Comparison of ENCODE assay signal across 24 cellular contexts in genomic region chr9:34518110-34518616, GRCh38. TPM values are rescaled to one million over a fixed set of nuclear protein-coding genes. Genes with fewer than 3 reads are reported as not detected.
DNase-seq lines count a peak whose midpoint lies in the region; ATAC-seq and TF ChIP-seq lines count a peak whose summit lies in the region.
"Had no signal": no experiment of that assay in that cellular context is flagged by ENCODE, and none has a peak within 500 bp of the region (broad histone marks: within the 10 kb centered on the region; RNA-seq: fewer than 3 reads in every experiment).

No MANE protein-coding gene starts in this region.

- H3K27me3 ChIP-seq in endodermal cell (ENCODE audit: control insufficient read depth, insufficient read depth, low read length, poor library complexity, severe bottlenecking): peaks cover 24% of the 10 kb centered on the region

- no peaks in the 10 kb centered on the region for H3K9me3 ChIP-seq in endodermal cell (ENCODE audit: control insufficient read depth, low read length)
- H3K9me3 ChIP-seq: SJSA1 had no signal

- no peaks in the 10 kb centered on the region for H3K36me3 ChIP-seq in endodermal cell (ENCODE audit: control insufficient read depth, insufficient read depth, low read length)
- H3K36me3 ChIP-seq: SJSA1 had no signal

- H3K4me1 ChIP-seq in endodermal cell (ENCODE audit: control insufficient read depth, insufficient read depth, low read length): peaks cover 5% of the 10 kb centered on the region
- H3K4me1 ChIP-seq: SJSA1 had no signal

- 89 to 97% methylated on average over 5 to 6 of the region's 6 CpGs for WGBS in endodermal cell (ENCODE audit: insufficient coverage in 1 of 2, insufficient read length in 1 of 2), 2 experiments

- H3K4me1 Mint-ChIP-seq in chondrocyte (ENCODE audit: low read depth) (peaks cover 7% of the 10 kb centered on the region), endodermal cell (peaks cover 13% of the 10 kb centered on the region)
- peaks cover 9 to 13% of the 10 kb centered on the region in 2 donors for H3K4me1 Mint-ChIP-seq in stimulated activated naive B cell treated with anti-CD40 and anti-IgM and Interleukin-4, amounts not matched to agents 10 μg/mL and 1 μg/mL and 100 μg/mL, for 72 hours

- no peak overlapping the region for H3K9ac ChIP-seq in endodermal cell (ENCODE audit: extremely low read depth, low read length, poor library complexity, severe bottlenecking)

- H3K4me3 Mint-ChIP-seq in chondrocyte (ENCODE audit: unreplicated experiment) (no peak overlapping the region), endodermal cell (no peak overlapping the region)
- H3K4me3 Mint-ChIP-seq in stimulated activated naive B cell treated with anti-CD40 and anti-IgM and Interleukin-4, amounts not matched to agents 10 μg/mL and 1 μg/mL and 100 μg/mL, for 72 hours: no peak overlapping the region

- DNase-seq in NCI-H82 (lab: John Stamatoyannopoulos, UW) (peak; percentile 9), NCI-H82 treated with DMSO at 0.1 percent for 48 hours (lab: John Stamatoyannopoulos, UW; ENCODE audit: unreplicated experiment) (no peak), chondrocyte (ENCODE audit: low spot score) (peak; percentile 73), myocyte (ENCODE audit: low read depth) (peak; percentile 76), substantia nigra (lab: John Stamatoyannopoulos, UW) (no peak), endodermal cell (no peak), inferior parietal cortex (ENCODE audit: extremely low spot score) (no peak)
- no peak for DNase-seq in stimulated activated naive B cell treated with anti-CD40 and anti-IgM and Interleukin-4, amounts not matched to agents 10 μg/mL and 1 μg/mL and 100 μg/mL, for 72 hours
- DNase-seq: EL; GF-D8; GOT3; HCEC 1CT; Kasumi-1; NCI-H1417; NCI-H1694 treated with DMSO at 0.1 percent for 48 hours; NCI-H2081 treated with DMSO at 0.1 percent for 48 hours; NCI-H2171 treated with DMSO at 0.1 percent for 48 hours; NCI-H69; NK-92 treated with Interleukin-12 subunit alpha and Interleukin-12 subunit beta, amount 100 ng/mL, for 24 hours had no signal

- H3K27me3 Mint-ChIP-seq in chondrocyte (ENCODE audit: low read depth) (peaks cover 28% of the 10 kb centered on the region), endodermal cell (ENCODE audit: insufficient read depth) (peaks cover 19% of the 10 kb centered on the region)
- H3K27me3 Mint-ChIP-seq in stimulated activated naive B cell treated with anti-CD40 and anti-IgM and Interleukin-4, amounts not matched to agents 10 μg/mL and 1 μg/mL and 100 μg/mL, for 72 hours: peaks cover 33 to 42% of the 10 kb centered on the region in 2 donors

- no peak overlapping the region for H3K4me3 ChIP-seq in endodermal cell (ENCODE audit: low read length)
- H3K4me3 ChIP-seq: SJSA1 had no signal

- H3K27ac Mint-ChIP-seq in chondrocyte (ENCODE audit: unreplicated experiment) (no peak overlapping the region), endodermal cell (no peak overlapping the region)
- H3K27ac Mint-ChIP-seq in stimulated activated naive B cell treated with anti-CD40 and anti-IgM and Interleukin-4, amounts not matched to agents 10 μg/mL and 1 μg/mL and 100 μg/mL, for 72 hours: no peak overlapping the region

- H3K27ac ChIP-seq in substantia nigra (ENCODE audit: low read depth, low read length, poor library complexity, severe bottlenecking) (peak overlapping the region; percentile 43), endodermal cell (ENCODE audit: low read depth, low read length) (no peak overlapping the region)
- H3K27ac ChIP-seq: SJSA1 had no signal

- H3K36me3 Mint-ChIP-seq in chondrocyte (ENCODE audit: low read depth) (peaks cover 3% of the 10 kb centered on the region), endodermal cell (ENCODE audit: low read depth) (no peaks in the 10 kb centered on the region)
- no peaks in the 10 kb centered on the region for H3K36me3 Mint-ChIP-seq in stimulated activated naive B cell treated with anti-CD40 and anti-IgM and Interleukin-4, amounts not matched to agents 10 μg/mL and 1 μg/mL and 100 μg/mL, for 72 hours

- TF ChIP-seq CTCF in chondrocyte (IDR thresholded peaks at IDR 0.05) (no peak), endodermal cell (conservative IDR thresholded peaks at IDR 0.05) (no peak)

- H3K9me3 Mint-ChIP-seq in chondrocyte (ENCODE audit: low read depth) (no peaks in the 10 kb centered on the region), endodermal cell (no peaks in the 10 kb centered on the region)
- no peaks in the 10 kb centered on the region for H3K9me3 Mint-ChIP-seq in stimulated activated naive B cell treated with anti-CD40 and anti-IgM and Interleukin-4, amounts not matched to agents 10 μg/mL and 1 μg/mL and 100 μg/mL, for 72 hours

- ATAC-seq in stimulated activated naive B cell treated with anti-CD40 and anti-IgM and Interleukin-4, amounts not matched to agents 10 μg/mL and 1 μg/mL and 100 μg/mL, for 72 hours (replicated peaks): no peak
- ATAC-seq: Panc1 had no signal

RNA-seq across cellular contexts. Expression of gene ENHO, which starts 4.6 kb away (rescaled TPM):
- total RNA-seq in chondrocyte (0.97 to 1.6 TPM (median 1.3 TPM) in 3 replicates), myocyte (0.21 and 0.35 TPM in 2 replicates), endodermal cell (10 to 100 TPM in 1 of 2 donors, 1 to 10 TPM in 1; 7.1 to 14.5 TPM)
- 1.1 TPM for polyA plus RNA-seq in myocyte (2012)
- 19.4 TPM for polyA plus RNA-seq in endodermal cell (2013, experiment 1 of 2)
- polyA plus RNA-seq in endodermal cell (2013, experiment 2 of 2): 17.3 TPM
- total RNA-seq: MCF 10A, NCI-H460, SJSA1 had no signal

RNA-seq across cellular contexts. Expression of gene DNAI1, which starts 59.6 kb away (rescaled TPM):
- total RNA-seq in chondrocyte (0.25 TPM in 1 of 3 replicates, not detected in the others), myocyte (0.13 TPM in 1 of 2 replicates, not detected in the other), endodermal cell (1 to 10 TPM; 2.5 to 4.1 TPM)
- polyA plus RNA-seq in myocyte (2012): 0.14 TPM
- polyA plus RNA-seq in endodermal cell (2013, experiment 1 of 2): 3.0 TPM
- polyA plus RNA-seq in endodermal cell (2013, experiment 2 of 2): 1.5 TPM
- total RNA-seq: A172, MCF 10A, SJSA1 had no signal

RNA-seq across cellular contexts. Expression of gene FAM219A, which starts 59.8 kb away (rescaled TPM):
- total RNA-seq in chondrocyte (24.5 to 37.5 TPM (median 35.7 TPM) in 3 replicates), myocyte (18.9 and 19.2 TPM in 2 replicates), endodermal cell (10 to 100 TPM; 17.1 to 19.6 TPM)
- polyA plus RNA-seq in myocyte (2012): 24.8 TPM
- polyA plus RNA-seq in endodermal cell (2013, experiment 1 of 2): 20.6 TPM
- polyA plus RNA-seq in endodermal cell (2013, experiment 2 of 2): 19.0 TPM

Comparison
In these comparisons a context has a peak if more than half of its experiments do, and no peak if none do; other contexts are left out.
1. DNase-seq: peak in NCI-H82 (single experiment), chondrocyte (single experiment) and myocyte (single experiment); none in NCI-H82 treated with DMSO at 0.1 percent for 48 hours (single experiment), substantia nigra (0 of 49), stimulated activated naive B cell treated with anti-CD40 and anti-IgM and Interleukin-4, amounts not matched to agents 10 μg/mL and 1 μg/mL and 100 μg/mL, for 72 hours (single experiment), endodermal cell (single experiment) and inferior parietal cortex (single experiment).